ENCODE assay signal across 17 cellular contexts in genomic region chr6:13613029-13613594, GRCh38. TPM values are rescaled to one million over a fixed set of nuclear protein-coding genes. Genes with fewer than 3 reads are reported as not detected.
DNase-seq lines count a peak whose midpoint lies in the region; ATAC-seq and TF ChIP-seq lines count a peak whose summit lies in the region.
"Had no signal": no experiment of that assay in that cellular context is flagged by ENCODE, and none has a peak within 500 bp of the region (broad histone marks: within the 10 kb centered on the region; RNA-seq: fewer than 3 reads in every experiment).

No MANE protein-coding gene starts in this region.

- H3K27ac Mint-ChIP-seq in type B pancreatic cell, result no peak overlapping the region

- H3K4me3 Mint-ChIP-seq in type B pancreatic cell, result peak overlapping the region; percentile 97

- H3K9me3 Mint-ChIP-seq in type B pancreatic cell, result no peaks in the 10 kb centered on the region

- H3K36me3 Mint-ChIP-seq in type B pancreatic cell, result peaks cover 11% of the 10 kb centered on the region

- H3K27ac ChIP-seq in right cardiac atrium (ENCODE audit: low read length) (peak overlapping the region; percentile 24), testis (no peak overlapping the region)

- DNase-seq in right cardiac atrium, result no peak
- DNase-seq in left ventricle myocardium superior, result no peak
- DNase-seq in NCI-H69 (lab: John Stamatoyannopoulos, UW), result peak; percentile 15
- no peak for DNase-seq in adipocyte (ENCODE audit: low read depth)
- DNase-seq in type B pancreatic cell (ENCODE audit: extremely low spot score, unreplicated experiment), result no peak
- DNase-seq in AG20443 (ENCODE audit: low spot score), result no peak
- DNase-seq in testis, result no peak
- DNase-seq: activated naive CD4-positive, alpha-beta T cell; central memory CD4-positive, alpha-beta T cell; DMS79; gastrocnemius medialis; KG1; midbrain; NCI-H1694 treated with DMSO at 0.1 percent for 48 hours; NCI-H524; thyroid gland had no signal

- H3K9ac ChIP-seq in adipocyte (ENCODE audit: low read length), result peak overlapping the region; percentile 92

- H3K4me3 ChIP-seq in right cardiac atrium (ENCODE audit: low read length), result no peak overlapping the region
- H3K4me3 ChIP-seq in adipocyte (ENCODE audit: low read length), result peak overlapping the region; percentile 93
- H3K4me3 ChIP-seq in testis, result no peak overlapping the region
- H3K4me3 ChIP-seq: gastrocnemius medialis, thyroid gland had no signal

- H3K9me3 ChIP-seq in right cardiac atrium (ENCODE audit: control insufficient read depth, low read length) (no peaks in the 10 kb centered on the region), adipocyte (ENCODE audit: control insufficient read depth, low read length) (no peaks in the 10 kb centered on the region), testis (no peaks in the 10 kb centered on the region)
- H3K9me3 ChIP-seq: gastrocnemius medialis, thyroid gland had no signal

- no peak for TF ChIP-seq CTCF in type B pancreatic cell (conservative IDR thresholded peaks at IDR 0.05)
- no peak for TF ChIP-seq CTCF in testis (IDR thresholded peaks at IDR 0.05)

- peaks cover 37% of the 10 kb centered on the region for H3K4me1 Mint-ChIP-seq in type B pancreatic cell (ENCODE audit: unreplicated experiment)

- H3K4me1 ChIP-seq in right cardiac atrium (ENCODE audit: control insufficient read depth, insufficient read depth, low read length) (no peaks in the 10 kb centered on the region), adipocyte (ENCODE audit: control insufficient read depth, insufficient read depth, low read length) (peaks cover 26% of the 10 kb centered on the region), testis (peaks cover 9% of the 10 kb centered on the region)

- H3K27me3 ChIP-seq in right cardiac atrium (ENCODE audit: control insufficient read depth, insufficient read depth), result no peaks in the 10 kb centered on the region
- no peaks in the 10 kb centered on the region for H3K27me3 ChIP-seq in adipocyte (replicated peaks; ENCODE audit: control insufficient read depth, insufficient read depth, low read length)
- no peaks in the 10 kb centered on the region for H3K27me3 ChIP-seq in testis
- H3K27me3 ChIP-seq: gastrocnemius medialis, thyroid gland had no signal

- WGBS in right cardiac atrium, result 61% methylated on average over 3 of the region's 3 CpGs
- WGBS in testis, 2 donors, result 64 to 77% methylated on average over 3 of the region's 3 CpGs

- TF ChIP-seq POLR2A in testis (IDR thresholded peaks at IDR 0.05), result no peak

- no peaks in the 10 kb centered on the region for H3K27me3 Mint-ChIP-seq in type B pancreatic cell

- intact Hi-C loops in right cardiac atrium (cut with DNase I), result no loop called here
- intact Hi-C loops in left ventricle myocardium superior (cut with micrococcal nuclease), result no loop called here
- intact Hi-C loops in testis (cut with DNase I; ENCODE audit: low total_unique reads), result no loop called here

- peaks cover 10% of the 10 kb centered on the region for H3K36me3 ChIP-seq in adipocyte (ENCODE audit: control insufficient read depth, insufficient read depth, low read length, severe bottlenecking)
- no peaks in the 10 kb centered on the region for H3K36me3 ChIP-seq in testis (ENCODE audit: low read depth, missing control alignments)

- ATAC-seq in right cardiac atrium, result no peak
- no peak for ATAC-seq in left ventricle myocardium superior
- ATAC-seq in HG03159 (IDR thresholded peaks at IDR 0.05; ENCODE audit: unreplicated experiment), result no peak
- ATAC-seq: gastrocnemius medialis had no signal

RNA-seq across cellular contexts. Expression of gene NOL7, which starts 2.0 kb away (rescaled TPM):
- total RNA-seq in right cardiac atrium (10 to 100 TPM; 44.7 to 56.5 (median 52.0) TPM), left ventricle myocardium superior (50.2 TPM), type B pancreatic cell (ENCODE audit: low replicate concordance) (53.8 and 55.1 TPM in 2 replicates), testis (10 to 100 TPM; 87.6 to 92.9 TPM)
- polyA plus RNA-seq in right cardiac atrium (65.2 TPM), testis (ENCODE audit: insufficient read depth, low read depth, low replicate concordance) (74.4 TPM)

RNA-seq across cellular contexts. Expression of gene SIRT5, which starts 38.7 kb away (rescaled TPM):
- total RNA-seq in right cardiac atrium (10 to 100 TPM; 25.5 to 39.4 (median 33.9) TPM), left ventricle myocardium superior (59.3 TPM), type B pancreatic cell (ENCODE audit: low replicate concordance) (15.3 and 17.4 TPM in 2 replicates), testis (10 to 100 TPM; 15.7 to 22.1 TPM)
- polyA plus RNA-seq in right cardiac atrium (21.5 TPM), testis (ENCODE audit: insufficient read depth, low read depth, low replicate concordance) (11.2 TPM)
